8 cellular contexts compared by ENCODE assay signal in genomic region chr5:442335-443238, GRCh38. TPM values are rescaled to one million over a fixed set of nuclear protein-coding genes. Genes with fewer than 3 reads are reported as not detected.
DNase-seq lines count a peak whose midpoint lies in the region; ATAC-seq and TF ChIP-seq lines count a peak whose summit lies in the region.

TSS of gene EXOC3 (plus strand) at chr5:443176. CDS start at chr5:446206, 3,030 bp downstream.

- CTCF ChIA-PET in IMR-90 (lab: Yijun Ruan, JAX) (no interaction called here), RWPE1 (lab: Yijun Ruan, JAX) (interaction anchor here (0.6 kb wide), 1 partner anchor 11 kb away, joined by 3 read pairs; no protein-coding TSS in a partner anchor)

- H3K4ac ChIP-seq in IMR-90 (ENCODE audit: low read depth, low read length) = peak within 1 kb of the TSS; percentile 99

- peak within 1 kb of the TSS; percentile 97 to 99 for H3K27ac Mint-ChIP-seq in stimulated activated naive CD8-positive, alpha-beta T cell treated with anti-CD3 and anti-CD28 coated beads, Interleukin-15, amount 100 ng/mL, for 72 hours

- H3K18ac ChIP-seq in IMR-90 (ENCODE audit: low read depth, low read length) = peak within 1 kb of the TSS; percentile 38

- peaks cover 61% of the 10 kb centered on the region for H3K4me1 Mint-ChIP-seq in stimulated activated naive CD8-positive, alpha-beta T cell treated with anti-CD3 and anti-CD28 coated beads, Interleukin-15, amount 100 ng/mL, for 72 hours

- peak within 1 kb of the TSS; percentile 99 for H3K14ac ChIP-seq in IMR-90 (replicated peaks; ENCODE audit: low read depth, low read length)

- peak within 1 kb of the TSS; percentile 96 for H3K4me2 ChIP-seq in IMR-90 (ENCODE audit: low read depth, low read length)
- H3K4me2 ChIP-seq in neural cell (ENCODE audit: low read length) = peak within 1 kb of the TSS; percentile 83

- peak; percentile 81 for TF ChIP-seq POLR2A in IMR-90 (IDR thresholded peaks at IDR 0.05; ENCODE audit: low read depth, low read length)

- peak within 1 kb of the TSS; percentile 86 for H4K5ac ChIP-seq in IMR-90 (ENCODE audit: low read depth, low read length)

- peak within 1 kb of the TSS; percentile 98 to 99 for H3K4me3 Mint-ChIP-seq in stimulated activated naive CD8-positive, alpha-beta T cell treated with anti-CD3 and anti-CD28 coated beads, Interleukin-15, amount 100 ng/mL, for 72 hours

- WGBS in IMR-90 (ENCODE audit: extremely low coverage in 2 of 2, insufficient read length in 1 of 2), 2 experiments = 12% methylated on average over 17 of the region's 73 CpGs; no CpG with 5 or more reads in 1 of the 2 experiments

- peak within 1 kb of the TSS; percentile 76 for H3K56ac ChIP-seq in IMR-90 (ENCODE audit: extremely low read depth, insufficient read depth, low read length)

- BruUV-seq in IMR-90 (replicated peaks; lab: Mats Ljungman, UMichigan) = TSS peak; percentile 45

- peak within 1 kb of the TSS; percentile 78; the same call in 1 of the 3 replicates for H2BK15ac ChIP-seq in IMR-90 (ENCODE audit: low read depth, low read length)

- H4K20me1 ChIP-seq in IMR-90 (ENCODE audit: insufficient read depth, low read length) = 0 out of 2 replicates have a peak, but pooled peaks cover 14% of the 10 kb centered on the region
- no peaks in the 10 kb centered on the region for H4K20me1 ChIP-seq in neural cell (ENCODE audit: insufficient read depth)

- TF ChIP-seq CTCF in IMR-90 (conservative IDR thresholded peaks at IDR 0.05; ENCODE audit: low read depth, low read length) = no peak
- no peak for TF ChIP-seq CTCF in RWPE1 (conservative IDR thresholded peaks at IDR 0.05; ENCODE audit: low read depth)
- no peak for TF ChIP-seq CTCF in fibroblast of pulmonary artery (IDR thresholded peaks at IDR 0.05; ENCODE audit: low read length, missing control alignments)
- no peak for TF ChIP-seq CTCF in neural cell (IDR thresholded peaks at IDR 0.05; ENCODE audit: poor library complexity, severe bottlenecking)

- H3K27me3 ChIP-seq in IMR-90 (ENCODE audit: control insufficient read depth, insufficient read depth, low read length) (no peaks in the 10 kb centered on the region), neural cell (ENCODE audit: insufficient read depth, low read depth, low read length) (no peaks in the 10 kb centered on the region)

- no peaks in the 10 kb centered on the region for H3K9me3 Mint-ChIP-seq in stimulated activated naive CD8-positive, alpha-beta T cell treated with anti-CD3 and anti-CD28 coated beads, Interleukin-15, amount 100 ng/mL, for 72 hours

- H3K4me3 ChIP-seq in IMR-90 (ENCODE audit: insufficient read depth, low read depth, low read length) (peak within 1 kb of the TSS; percentile 82), fibroblast of pulmonary artery (replicated peaks; ENCODE audit: low read depth, low read length) (peak within 1 kb of the TSS; percentile 98), neural cell (ENCODE audit: low read length) (peak within 1 kb of the TSS; percentile 99)

- H3K27ac ChIP-seq in IMR-90 (ENCODE audit: insufficient read depth, low read length) (peak within 1 kb of the TSS; percentile 82), RWPE1 (peak within 1 kb of the TSS; percentile 79), neural cell (ENCODE audit: low read length) (peak within 1 kb of the TSS; percentile 68)

- in situ Hi-C loops in IMR-90 (cut with MboI; ENCODE audit: low sequenced_read_pairs) = no loop called here

- DNase-seq in DMS53 treated with DMSO at 0.1 percent for 48 hours (lab: John Stamatoyannopoulos, UW; ENCODE audit: unreplicated experiment) = peak; percentile 55
- peak; percentile 56 for DNase-seq in IMR-90
- DNase-seq in RWPE1 (ENCODE audit: low spot score) = peak; percentile 89
- DNase-seq in activated T-helper 9 cell treated with anti-CD3 and anti-CD28 coated beads, Interleukin-2, amount 50 U/mL, for 16 hours (ENCODE audit: low read depth) = peak; percentile 70
- peak; percentile 62 for DNase-seq in fibroblast of pulmonary artery (ENCODE audit: low read depth)
- DNase-seq in stimulated activated naive CD8-positive, alpha-beta T cell treated with anti-CD3 and anti-CD28 coated beads, Interleukin-15, amount 100 ng/mL, for 72 hours = peak; percentile 71 to 79

- peak within 1 kb of the TSS; percentile 96 for H2AFZ ChIP-seq in IMR-90 (replicated peaks; ENCODE audit: low read length, poor library complexity)
- peak within 1 kb of the TSS; percentile 85 for H2AFZ ChIP-seq in neural cell (ENCODE audit: low read depth, low read length)

- peaks cover 14% of the 10 kb centered on the region for H3K36me3 ChIP-seq in IMR-90 (ENCODE audit: control insufficient read depth, insufficient read depth, low read length)
- H3K36me3 ChIP-seq in neural cell (ENCODE audit: insufficient read depth, low read length) = peaks cover 4% of the 10 kb centered on the region

- peak within 1 kb of the TSS; percentile 77 for H2BK5ac ChIP-seq in IMR-90 (ENCODE audit: low read depth, low read length, poor library complexity, severe bottlenecking)

- H3K9ac ChIP-seq in IMR-90 (ENCODE audit: low read depth, low read length) (peak within 1 kb of the TSS; percentile 97), neural cell (ENCODE audit: low read length) (peak within 1 kb of the TSS; percentile 87)

- ATAC-seq in GM21528 (IDR thresholded peaks at IDR 0.05; ENCODE audit: low FRiP score, unreplicated experiment) (peak; percentile 71), IMR-90 (ENCODE audit: low read depth) (peak; percentile 80)
- peak; percentile 92 for ATAC-seq in stimulated activated naive CD8-positive, alpha-beta T cell treated with anti-CD3 and anti-CD28 coated beads, Interleukin-15, amount 100 ng/mL, for 72 hours

- H3K4me1 ChIP-seq in IMR-90 (ENCODE audit: control insufficient read depth, insufficient read depth, low read length) = peaks cover 12% of the 10 kb centered on the region

- H3K79me1 ChIP-seq in IMR-90 (ENCODE audit: low read depth in 1 of 2, low read length in 2 of 2) = peaks cover 28 to 65% of the 10 kb centered on the region in 2 experiments

- intact Hi-C loops in IMR-90 (cut with micrococcal nuclease) = loop anchor here (5.0 kb wide), 1 partner anchor 35 kb away; no protein-coding TSS in a partner anchor

- POLR2A ChIA-PET in IMR-90 (lab: Charles Lee; ENCODE audit: unreplicated experiment) (no interaction called here), RWPE1 (lab: Yijun Ruan, JAX; ENCODE audit: low non-redundant PET) (no interaction called here)

- TF ChIP-seq EP300 in neural cell (conservative IDR thresholded peaks at IDR 0.05; ENCODE audit: poor library complexity, severe bottlenecking) = peak; percentile 18

- peak within 1 kb of the TSS; percentile 98 for H4K91ac ChIP-seq in IMR-90 (ENCODE audit: insufficient read depth, low read depth, low read length)

- no peak within 1 kb of the TSS for H2BK20ac ChIP-seq in IMR-90 (ENCODE audit: low read depth, low read length)

- peak within 1 kb of the TSS; percentile 92 for H2AK5ac ChIP-seq in IMR-90 (ENCODE audit: low read depth, low read length)

- H3K9me3 ChIP-seq in IMR-90 (ENCODE audit: control insufficient read depth, insufficient read depth, low read length) = no peaks in the 10 kb centered on the region
- H3K9me3 ChIP-seq in neural cell (ENCODE audit: low read length) = no peaks in the 10 kb centered on the region

- TF ChIP-seq RAD21 in IMR-90 (IDR thresholded peaks at IDR 0.05; ENCODE audit: low read length) (no peak), neural cell (conservative IDR thresholded peaks at IDR 0.05) (peak; percentile 54)

- no peaks in the 10 kb centered on the region for H3F3A ChIP-seq in neural cell (ENCODE audit: insufficient read depth, low read length, poor library complexity, severe bottlenecking)

- peaks cover 24% of the 10 kb centered on the region for H3K79me2 ChIP-seq in neural cell (replicated peaks; ENCODE audit: insufficient read depth, low read length)

- H3K27me3 Mint-ChIP-seq in stimulated activated naive CD8-positive, alpha-beta T cell treated with anti-CD3 and anti-CD28 coated beads, Interleukin-15, amount 100 ng/mL, for 72 hours = no peaks in the 10 kb centered on the region

- H2BK120ac ChIP-seq in IMR-90 (ENCODE audit: low read depth, low read length) = peak within 1 kb of the TSS; percentile 82

- peak within 1 kb of the TSS; percentile 96 to 100 for H4K8ac ChIP-seq in IMR-90 (ENCODE audit: low read depth in 2 of 2, low read length in 2 of 2)

- peaks cover 4% of the 10 kb centered on the region; the same call in 1 of the 2 replicates for H3K9me1 ChIP-seq in IMR-90 (ENCODE audit: insufficient read depth, low read length)

- dilution Hi-C loops in IMR-90 (cut with HindIII; ENCODE audit: low sequenced_read_pairs, unreplicated experiment) = no loop called here

- H3K23ac ChIP-seq in IMR-90 (ENCODE audit: low read depth, low read length) = peak within 1 kb of the TSS; percentile 95

- H2AK9ac ChIP-seq in IMR-90 (replicated peaks; ENCODE audit: low read depth, low read length, poor library complexity) = peak within 1 kb of the TSS; percentile 99

- no peaks in the 10 kb centered on the region for H3K9me2 ChIP-seq in neural cell (ENCODE audit: insufficient read depth, low read length)

TF ChIP-seq in IMR-90, 13 proteins besides CTCF, POLR2A, EP300 and RAD21 (continues in another document):
- TF ChIP-seq CHD1 (IDR thresholded peaks at IDR 0.05; ENCODE audit: low read depth, low read length) (peak; percentile 82; the same call in 1 of the 2 replicates), USF2 (IDR thresholded peaks at IDR 0.05; ENCODE audit: low read depth, low read length) (no peak; the same call in 1 of the 2 replicates)

TF ChIP-seq in neural cell, 6 proteins besides CTCF, POLR2A, EP300 and RAD21 (continues in another document):
- TF ChIP-seq SMC3 (conservative IDR thresholded peaks at IDR 0.05; ENCODE audit: poor library complexity) (peak; percentile 53), MXI1 (conservative IDR thresholded peaks at IDR 0.05; ENCODE audit: poor library complexity, severe bottlenecking) (peak; percentile 96), EZH2 (IDR thresholded peaks at IDR 0.05; ENCODE audit: borderline replicate concordance, insufficient read depth, low read length, poor library complexity, severe bottlenecking) (no peak), POLR2AphosphoS5 (IDR thresholded peaks at IDR 0.05) (peak; percentile 86), TAF1 (IDR thresholded peaks at IDR 0.05; ENCODE audit: low read depth) (no peak)

RNA-seq across cellular contexts. Expression of gene EXOC3, which starts in this region (rescaled TPM):
- total RNA-seq in IMR-90 (2012; rRNA removed) = 47.5 and 50.8 TPM in 2 replicates
- polyA plus RNA-seq in IMR-90 (2012; rRNA removed) (34.0 and 35.1 TPM in 2 replicates), neural cell (27.7 and 33.6 TPM in 2 replicates)
- polyA plus RNA-seq in IMR-90 (2012; cell fraction: cytosol; rRNA removed) = 15.1 and 18.7 TPM in 2 replicates
- polyA plus RNA-seq in IMR-90 (2012; cell fraction: nucleus; rRNA removed; ENCODE audit: low replicate concordance) = 108 and 144 TPM in 2 replicates
- 35.1 and 38.1 TPM in 2 replicates for polyA minus RNA-seq in neural cell

Comparison
In these comparisons a context has a peak if more than half of its experiments do, and no peak if none do; other contexts are left out.
1. Peak in every context shown above with its lines: DNase-seq, ATAC-seq, H3K4me3 ChIP-seq and H3K27ac ChIP-seq.